Comparison of ENCODE assay signal across 17 cellular contexts in genomic region chr1:84675106-84675505, GRCh38.
"Had no signal": no experiment of that assay in that cellular context is flagged by ENCODE, and none has a peak within 500 bp of the region (broad histone marks: within the 10 kb centered on the region; RNA-seq: fewer than 3 reads in every experiment).

No MANE protein-coding gene starts in this region.

- H3K9me3 ChIP-seq: colonic mucosa, prostate gland, suprapubic skin had no signal

- ATAC-seq: activated T-helper 17 cell treated with anti-CD3 and anti-CD28 coated beads, Interleukin-2, amount 50 U/mL, for 72 hours; gastroesophageal sphincter; left lobe of liver; natural killer cell treated with Interleukin-12 subunit alpha and Interleukin-12 subunit beta and Interleukin-15 and Interleukin-18, amount 100 ng/mL, for 72 hours; sciatic nerve; T-helper 17 cell had no signal

- H3K27me3 ChIP-seq: colonic mucosa, gastroesophageal sphincter, suprapubic skin had no signal

- DNase-seq: activated B cell treated with CpG ODN at 0.5 μM for 24 hours; activated CD4-positive, alpha-beta T cell treated with anti-CD3 and anti-CD28 coated beads, Interleukin-2, amount 10 ng/mL, durations not matched to agents 7 days and 5 days; activated CD8-positive, alpha-beta memory T cell treated with anti-CD3 and anti-CD28 coated beads for 24 hours; activated naive CD4-positive, alpha-beta T cell treated with anti-CD3 and anti-CD28 coated beads for 36 hours; caudate nucleus; colonic mucosa; nucleus accumbens; stimulated activated naive CD4-positive, alpha-beta T cell; T-helper 17 cell had no signal

- H3K36me3 ChIP-seq: colonic mucosa, gastroesophageal sphincter, prostate gland, suprapubic skin had no signal

- H3K4me1 ChIP-seq: colonic mucosa, gastroesophageal sphincter, prostate gland had no signal

- H3K4me3 ChIP-seq: colonic mucosa, gastroesophageal sphincter, prostate gland, suprapubic skin had no signal

- FAIRE-seq: endothelial cell of umbilical vein had no signal

- H3K27ac ChIP-seq: colonic mucosa, gastroesophageal sphincter, prostate gland, suprapubic skin had no signal
